In the genomic region with DNA sequence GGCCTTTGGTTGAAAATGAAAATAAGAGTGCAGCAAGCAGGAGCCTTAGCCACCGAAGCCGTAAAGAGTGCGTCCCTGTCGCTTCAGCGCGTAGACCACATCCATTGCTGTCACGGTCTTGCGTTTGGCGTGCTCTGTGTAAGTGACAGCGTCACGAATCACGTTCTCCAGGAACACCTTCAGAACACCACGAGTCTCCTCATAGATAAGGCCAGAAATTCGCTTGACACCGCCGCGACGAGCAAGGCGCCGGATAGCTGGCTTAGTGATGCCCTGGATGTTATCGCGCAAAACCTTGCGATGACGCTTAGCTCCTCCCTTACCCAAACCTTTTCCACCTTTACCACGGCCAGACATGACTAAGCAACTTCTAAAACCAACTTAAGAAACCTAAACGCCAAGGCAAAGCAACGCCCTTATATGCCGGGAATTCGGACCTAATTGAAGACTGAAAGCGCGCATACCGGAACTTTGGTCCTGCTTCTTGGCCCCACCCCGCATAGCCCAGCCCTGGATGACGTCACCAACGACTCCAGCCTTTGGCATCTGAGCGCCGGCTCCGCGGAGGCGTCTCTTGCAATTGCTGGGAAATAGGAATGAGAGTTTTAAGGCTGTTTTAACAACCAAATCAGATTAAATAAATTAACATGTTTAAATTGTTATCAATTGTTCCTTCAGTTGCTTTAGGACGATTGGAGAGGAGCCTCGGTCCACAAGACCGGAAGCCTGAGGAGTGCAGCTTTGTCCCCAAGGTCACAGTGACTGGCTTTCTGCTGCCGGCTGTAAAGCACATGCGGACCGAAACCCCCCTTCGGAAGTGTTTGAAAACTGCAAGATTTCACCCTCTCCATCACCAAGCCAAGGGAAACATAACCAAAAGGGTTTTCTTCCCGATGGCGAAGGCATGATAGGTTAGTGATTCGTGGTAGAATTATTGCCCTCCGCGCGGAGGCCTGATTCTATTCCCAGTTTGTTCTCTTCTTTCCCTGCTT, we compare ENCODE assay signal across 1 cellular context.
TF ChIP-seq lines count a peak whose summit lies in the region.

No MANE protein-coding gene starts in this region.

TF ChIP-seq in HEK293, 187 proteins besides CTCF, POLR2A, EP300 and RAD21 (continued from another document):
- TF ChIP-seq, protein P1, sequence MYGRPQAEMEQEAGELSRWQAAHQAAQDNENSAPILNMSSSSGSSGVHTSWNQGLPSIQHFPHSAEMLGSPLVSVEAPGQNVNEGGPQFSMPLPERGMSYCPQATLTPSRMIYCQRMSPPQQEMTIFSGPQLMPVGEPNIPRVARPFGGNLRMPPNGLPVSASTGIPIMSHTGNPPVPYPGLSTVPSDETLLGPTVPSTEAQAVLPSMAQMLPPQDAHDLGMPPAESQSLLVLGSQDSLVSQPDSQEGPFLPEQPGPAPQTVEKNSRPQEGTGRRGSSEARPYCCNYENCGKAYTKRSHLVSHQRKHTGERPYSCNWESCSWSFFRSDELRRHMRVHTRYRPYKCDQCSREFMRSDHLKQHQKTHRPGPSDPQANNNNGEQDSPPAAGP (tag by site-specific recombination; IDR thresholded peaks at IDR 0.05): peak; percentile 98
- TF ChIP-seq, protein P2, sequence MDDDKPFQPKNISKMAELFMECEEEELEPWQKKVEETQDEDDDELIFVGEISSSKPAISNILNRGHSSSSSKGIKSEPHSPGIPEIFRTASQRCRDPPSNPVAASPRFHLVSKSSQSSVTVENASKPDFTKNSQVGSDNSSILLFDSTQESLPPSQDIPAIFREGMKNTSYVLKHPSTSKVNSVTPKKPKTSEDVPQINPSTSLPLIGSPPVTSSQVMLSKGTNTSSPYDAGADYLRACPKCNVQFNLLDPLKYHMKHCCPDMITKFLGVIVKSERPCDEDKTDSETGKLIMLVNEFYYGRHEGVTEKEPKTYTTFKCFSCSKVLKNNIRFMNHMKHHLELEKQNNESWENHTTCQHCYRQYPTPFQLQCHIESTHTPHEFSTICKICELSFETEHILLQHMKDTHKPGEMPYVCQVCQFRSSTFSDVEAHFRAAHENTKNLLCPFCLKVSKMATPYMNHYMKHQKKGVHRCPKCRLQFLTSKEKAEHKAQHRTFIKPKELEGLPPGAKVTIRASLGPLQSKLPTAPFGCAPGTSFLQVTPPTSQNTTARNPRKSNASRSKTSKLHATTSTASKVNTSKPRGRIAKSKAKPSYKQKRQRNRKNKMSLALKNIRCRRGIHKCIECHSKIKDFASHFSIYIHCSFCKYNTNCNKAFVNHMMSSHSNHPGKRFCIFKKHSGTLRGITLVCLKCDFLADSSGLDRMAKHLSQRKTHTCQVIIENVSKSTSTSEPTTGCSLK (tag by site-specific recombination; IDR thresholded peaks at IDR 0.05): no peak
- peak; percentile 91 for TF ChIP-seq KLF7 (tag by site-specific recombination; IDR thresholded peaks at IDR 0.05; ENCODE audit: borderline replicate concordance)
- TF ChIP-seq HOXC10 (CRISPR knock-in tag; IDR thresholded peaks at IDR 0.05): no peak
- TF ChIP-seq ZNF2 (tag by site-specific recombination; IDR thresholded peaks at IDR 0.05): peak; percentile 95
- TF ChIP-seq ZNF645 (tag by site-specific recombination; IDR thresholded peaks at IDR 0.05): no peak
- TF ChIP-seq ZNF404 (tag by site-specific recombination; IDR thresholded peaks at IDR 0.05): no peak
- TF ChIP-seq ZNF138 (tag by site-specific recombination; IDR thresholded peaks at IDR 0.05; ENCODE audit: borderline replicate concordance): no peak
- TF ChIP-seq, protein P3, sequence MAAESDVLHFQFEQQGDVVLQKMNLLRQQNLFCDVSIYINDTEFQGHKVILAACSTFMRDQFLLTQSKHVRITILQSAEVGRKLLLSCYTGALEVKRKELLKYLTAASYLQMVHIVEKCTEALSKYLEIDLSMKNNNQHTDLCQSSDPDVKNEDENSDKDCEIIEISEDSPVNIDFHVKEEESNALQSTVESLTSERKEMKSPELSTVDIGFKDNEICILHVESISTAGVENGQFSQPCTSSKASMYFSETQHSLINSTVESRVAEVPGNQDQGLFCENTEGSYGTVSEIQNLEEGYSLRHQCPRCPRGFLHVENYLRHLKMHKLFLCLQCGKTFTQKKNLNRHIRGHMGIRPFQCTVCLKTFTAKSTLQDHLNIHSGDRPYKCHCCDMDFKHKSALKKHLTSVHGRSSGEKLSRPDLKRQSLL (tag by site-specific recombination; IDR thresholded peaks at IDR 0.05): no peak
- TF ChIP-seq KLF8 (tag by site-specific recombination; IDR thresholded peaks at IDR 0.05): peak; percentile 99
- TF ChIP-seq ZNF146 (tag by site-specific recombination; IDR thresholded peaks at IDR 0.05): peak; percentile 96
- peak; percentile 92 for TF ChIP-seq ZNF391 (tag by site-specific recombination; IDR thresholded peaks at IDR 0.05; ENCODE audit: borderline replicate concordance, low read depth)
- TF ChIP-seq ZNF558 (tag by site-specific recombination; IDR thresholded peaks at IDR 0.05): no peak
- TF ChIP-seq ZNF311 (tag by site-specific recombination; IDR thresholded peaks at IDR 0.05; ENCODE audit: borderline replicate concordance): no peak
- TF ChIP-seq ZNF596 (tag by site-specific recombination; IDR thresholded peaks at IDR 0.05): no peak
- TF ChIP-seq ZNF76 (tag by site-specific recombination; IDR thresholded peaks at IDR 0.05; ENCODE audit: borderline replicate concordance, low read depth): peak; percentile 70; the same call in 1 of the 2 replicates
- 0 out of 2 replicates have a peak, but pooled peaks have one; percentile 14 for TF ChIP-seq ZNF624 (tag by site-specific recombination; IDR thresholded peaks at IDR 0.05)
- TF ChIP-seq ZXDB (tag by site-specific recombination; IDR thresholded peaks at IDR 0.05): peak; percentile 93
- peak; percentile 87; the same call in 1 of the 2 replicates for TF ChIP-seq BCL11A (tag by site-specific recombination; IDR thresholded peaks at IDR 0.05; ENCODE audit: low read depth)
- no peak for TF ChIP-seq ZNF548 (tag by site-specific recombination; IDR thresholded peaks at IDR 0.05)
- TF ChIP-seq, protein P4, sequence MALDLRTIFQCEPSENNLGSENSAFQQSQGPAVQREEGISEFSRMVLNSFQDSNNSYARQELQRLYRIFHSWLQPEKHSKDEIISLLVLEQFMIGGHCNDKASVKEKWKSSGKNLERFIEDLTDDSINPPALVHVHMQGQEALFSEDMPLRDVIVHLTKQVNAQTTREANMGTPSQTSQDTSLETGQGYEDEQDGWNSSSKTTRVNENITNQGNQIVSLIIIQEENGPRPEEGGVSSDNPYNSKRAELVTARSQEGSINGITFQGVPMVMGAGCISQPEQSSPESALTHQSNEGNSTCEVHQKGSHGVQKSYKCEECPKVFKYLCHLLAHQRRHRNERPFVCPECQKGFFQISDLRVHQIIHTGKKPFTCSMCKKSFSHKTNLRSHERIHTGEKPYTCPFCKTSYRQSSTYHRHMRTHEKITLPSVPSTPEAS (tag by site-specific recombination; IDR thresholded peaks at IDR 0.05): peak; percentile 49; the same call in 1 of the 2 replicates
- TF ChIP-seq KLF16 (tag by site-specific recombination; IDR thresholded peaks at IDR 0.05): no peak; the same call in 1 of the 2 replicates
- TF ChIP-seq ZNF747 (tag by site-specific recombination; IDR thresholded peaks at IDR 0.05): no peak
- peak; percentile 79 for TF ChIP-seq WT1 (tag by site-specific recombination; IDR thresholded peaks at IDR 0.05)
- TF ChIP-seq ZNF398 (tag by site-specific recombination; IDR thresholded peaks at IDR 0.05): peak; percentile 25; the same call in 1 of the 2 replicates
